ENCODE assay signal across 16 cellular contexts in genomic region chr1:16161717-16162116, GRCh38. TPM values are rescaled to one million over a fixed set of nuclear protein-coding genes. Genes with fewer than 3 reads are reported as not detected.
DNase-seq lines count a peak whose midpoint lies in the region; ATAC-seq, FAIRE-seq and TF ChIP-seq lines count a peak whose summit lies in the region.
"Had no signal": no experiment of that assay in that cellular context is flagged by ENCODE, and none has a peak within 500 bp of the region (broad histone marks: within the 10 kb centered on the region; RNA-seq: fewer than 3 reads in every experiment).

No MANE protein-coding gene starts in this region.

- H2AFZ ChIP-seq in Loucy (ENCODE audit: low read length) = no peak overlapping the region
- H2AFZ ChIP-seq in H1 (ENCODE audit: low read length) = no peak overlapping the region
- no peak overlapping the region for H2AFZ ChIP-seq in osteoblast (ENCODE audit: low read length)
- H2AFZ ChIP-seq: parathyroid adenoma had no signal

- H3K14ac ChIP-seq in H1 (ENCODE audit: insufficient read length) = no peak overlapping the region

- H3K36me3 Mint-ChIP-seq in T-helper 2 cell treated with Interferon-gamma antibody and Interleukin-4, amounts not matched to agents 5 μg/mL and 100 μg/mL, for 36 hours (ENCODE audit: low read depth) = no peaks in the 10 kb centered on the region
- H3K36me3 Mint-ChIP-seq: activated CD8-positive, alpha-beta memory T cell treated with anti-CD3 and anti-CD28 coated beads, Interleukin-2, amount 10 ng/mL, durations not matched to agents 7 days and 5 days; CD14-positive monocyte had no signal

- no peak overlapping the region for H3K27ac Mint-ChIP-seq in T-helper 2 cell treated with Interferon-gamma antibody and Interleukin-4, amounts not matched to agents 5 μg/mL and 100 μg/mL, for 36 hours
- H3K27ac Mint-ChIP-seq: activated CD8-positive, alpha-beta memory T cell treated with anti-CD3 and anti-CD28 coated beads, Interleukin-2, amount 10 ng/mL, durations not matched to agents 7 days and 5 days; CD14-positive monocyte had no signal

- H3K4me3 Mint-ChIP-seq in T-helper 2 cell treated with Interferon-gamma antibody and Interleukin-4, amounts not matched to agents 5 μg/mL and 100 μg/mL, for 36 hours = peak overlapping the region; percentile 77
- H3K4me3 Mint-ChIP-seq: activated CD8-positive, alpha-beta memory T cell treated with anti-CD3 and anti-CD28 coated beads, Interleukin-2, amount 10 ng/mL, durations not matched to agents 7 days and 5 days had no signal

- no peak overlapping the region; the same call in 1 of the 2 replicates for H2BK15ac ChIP-seq in H1 (ENCODE audit: low read length)

- no peak overlapping the region for H4K5ac ChIP-seq in H1 (ENCODE audit: insufficient read length, low read depth, low read length)

- H2BK5ac ChIP-seq in H1 (ENCODE audit: low read depth, low read length) = 0 out of 2 replicates have a peak overlapping the region, but pooled peaks have one; percentile 60

- POLR2A ChIA-PET in H1 (lab: Charles Lee; ENCODE audit: partially characterized antibody) = interaction anchor here (0.9 to 9.1 kb wide), 10 partner anchors 8 to 653 kb away, joined by 3 to 104 read pairs (median 3); partner anchors contain the start of gene EPHA2

- peak overlapping the region; percentile 43 for H3K4me3 ChIP-seq in Loucy (ENCODE audit: low read length, poor library complexity, severe bottlenecking)
- H3K4me3 ChIP-seq in H1 (ENCODE audit: extremely low read depth in 1 of 4, insufficient read depth in 2 of 4, low read depth in 3 of 4, low read length in 4 of 4) = peak overlapping the region in 2 of 4 experiments; percentile 42 to 53; a peak in 2 of 8 replicates
- H3K4me3 ChIP-seq in osteoblast (ENCODE audit: insufficient read depth, low read length) = no peak overlapping the region
- H3K4me3 ChIP-seq: thyroid gland had no signal

- H3K27ac ChIP-seq in H1 (ENCODE audit: low read depth, low read length) (no peak overlapping the region), osteoblast (ENCODE audit: low read depth, low read length) (no peak overlapping the region)
- H3K27ac ChIP-seq: parathyroid adenoma, thyroid gland had no signal

- no peak for ATAC-seq in omental fat pad (ENCODE audit: low FRiP score)

- H3K9me3 ChIP-seq in Loucy (ENCODE audit: insufficient read depth, low read depth, low read length) = no peaks in the 10 kb centered on the region
- H3K9me3 ChIP-seq in H1 (ENCODE audit: insufficient read depth in 2 of 2, low read depth in 1 of 2, low read length in 1 of 2) = no peaks in the 10 kb centered on the region
- H3K9me3 ChIP-seq in osteoblast (ENCODE audit: low read depth, low read length) = no peaks in the 10 kb centered on the region
- H3K9me3 ChIP-seq: thyroid gland had no signal

- CTCF ChIA-PET in H1 (lab: Charles Lee; ENCODE audit: partially characterized antibody) = interaction anchor here (1.1 to 6.8 kb wide), 4 partner anchors 9 to 83 kb away, joined by 3 to 70 read pairs (median 25); partner anchors contain the start of gene EPHA2

- TF ChIP-seq POLR2A in H1 (IDR thresholded peaks at IDR 0.05; ENCODE audit: control extremely low read depth in 1 of 2, low read depth in 2 of 2, low read length in 2 of 2) = no peak

- H3K79me1 ChIP-seq in H1 (ENCODE audit: low read depth, low read length) = no peaks in the 10 kb centered on the region

- 75% methylated on average over 5 of the region's 5 CpGs; no CpG with 5 or more reads in 1 of the 2 experiments for WGBS in H1 (ENCODE audit: extremely low coverage in 1 of 2, insufficient coverage in 1 of 2, insufficient read length in 1 of 2, insufficient replicate concordance in 2 of 2, low coverage in 1 of 2, low lambda C conversion rate in 2 of 2, missing lambda C conversion rate in 1 of 2), 2 experiments

- H3K27me3 Mint-ChIP-seq in T-helper 2 cell treated with Interferon-gamma antibody and Interleukin-4, amounts not matched to agents 5 μg/mL and 100 μg/mL, for 36 hours (ENCODE audit: low read depth) = peaks cover 43% of the 10 kb centered on the region

- TF ChIP-seq CTCF in Loucy (conservative IDR thresholded peaks at IDR 0.05; ENCODE audit: low read length) (no peak), H1 (IDR thresholded peaks at IDR 0.05; ENCODE audit: control extremely low read depth in 1 of 3, insufficient read depth in 1 of 3, low read depth in 1 of 3, low read length in 3 of 3) (no peak), osteoblast (IDR thresholded peaks at IDR 0.05; ENCODE audit: extremely low read depth, low read depth, low read length) (no peak), omental fat pad (IDR thresholded peaks at IDR 0.05) (no peak)

- H3K4me1 Mint-ChIP-seq in T-helper 2 cell treated with Interferon-gamma antibody and Interleukin-4, amounts not matched to agents 5 μg/mL and 100 μg/mL, for 36 hours (ENCODE audit: low read depth) = peaks cover 48% of the 10 kb centered on the region

- no peaks in the 10 kb centered on the region for H3K79me2 ChIP-seq in Loucy (ENCODE audit: insufficient read depth, low read length)
- H3K79me2 ChIP-seq in H1 (ENCODE audit: control insufficient read depth in 1 of 2, insufficient read depth in 2 of 2, low read length in 2 of 2) = no peaks in the 10 kb centered on the region
- H3K79me2 ChIP-seq in osteoblast (ENCODE audit: insufficient read depth, low read length) = peaks cover 9% of the 10 kb centered on the region
- H3K79me2 ChIP-seq: parathyroid adenoma had no signal

- H3K4ac ChIP-seq in H1 (replicated peaks; ENCODE audit: insufficient read length, low read depth, low read length) = no peak overlapping the region

- H3K23me2 ChIP-seq in H1 (ENCODE audit: low read depth, low read length) = peaks cover 5% of the 10 kb centered on the region; the same call in 1 of the 2 replicates

- H3K23ac ChIP-seq in H1 (ENCODE audit: insufficient read length) = no peak overlapping the region

- TF ChIP-seq EP300 in H1 (IDR thresholded peaks at IDR 0.05; ENCODE audit: borderline replicate concordance in 1 of 2, low read depth in 2 of 2, low read length in 2 of 2) = no peak

- H3K4me1 ChIP-seq in Loucy (ENCODE audit: insufficient read depth, low read length, poor library complexity, severe bottlenecking) (peaks cover 24% of the 10 kb centered on the region), H1 (replicated peaks in 1 of 4; ENCODE audit: control insufficient read depth in 3 of 4, insufficient read depth in 4 of 4, low read length in 3 of 4) (peaks cover 4 to 18% (median 9%) of the 10 kb centered on the region in 4 experiments), osteoblast (ENCODE audit: insufficient read depth, low read length) (peaks cover 17% of the 10 kb centered on the region)
- H3K4me1 ChIP-seq: parathyroid adenoma had no signal

- no peaks in the 10 kb centered on the region for H3K9me2 ChIP-seq in Loucy (replicated peaks; ENCODE audit: low read depth, low read length)

- H3F3A ChIP-seq in Loucy (ENCODE audit: low read depth) = no peaks in the 10 kb centered on the region

- no peak overlapping the region; the same call in 1 of the 2 replicates for H2AK5ac ChIP-seq in H1 (ENCODE audit: low read depth, low read length)

- DNase-seq in T-helper 2 cell treated with Interferon-gamma antibody and Interleukin-4, amounts not matched to agents 5 μg/mL and 100 μg/mL, for 36 hours (ENCODE audit: low spot score) = no peak
- DNase-seq in T-helper 2 cell (no peak), H1 (ENCODE audit: low read depth in 1 of 2, low spot score in 2 of 2) (no peak), osteoblast (ENCODE audit: insufficient read length, low spot score, missing footprints) (peak; percentile 17), NCI-H82 (lab: John Stamatoyannopoulos, UW) (no peak), HUDEP-2 (lab: John Stamatoyannopoulos, UW; ENCODE audit: unreplicated experiment in 76 of 76) (no peak), omental fat pad (ENCODE audit: low spot score) (no peak)
- DNase-seq: 8988T, KG1, NCI-H1092 treated with DMSO at 0.1 percent for 48 hours, thyroid gland had no signal

- H3K27me3 ChIP-seq in Loucy (ENCODE audit: insufficient read depth, low read length, poor library complexity, severe bottlenecking) (no peaks in the 10 kb centered on the region), H1 (replicated peaks in 1 of 4; ENCODE audit: control insufficient read depth in 3 of 4, extremely low read depth in 1 of 4, insufficient read depth in 3 of 4, low read length in 3 of 4) (peaks cover 0 to 9% (median 4%) of the 10 kb centered on the region in 4 experiments; a peak in 4 of 7 replicates), osteoblast (ENCODE audit: insufficient read depth, low read length) (no peaks in the 10 kb centered on the region)
- H3K27me3 ChIP-seq: thyroid gland had no signal

- H4K20me1 ChIP-seq in Loucy (ENCODE audit: insufficient read depth, low read length, poor library complexity, severe bottlenecking) (no peaks in the 10 kb centered on the region), H1 (replicated peaks in 1 of 2; ENCODE audit: control insufficient read depth in 1 of 2, insufficient read depth in 2 of 2, low read length in 2 of 2) (no peaks in the 10 kb centered on the region), osteoblast (ENCODE audit: insufficient read depth, low read length) (no peaks in the 10 kb centered on the region)

- no peak overlapping the region for H3K56ac ChIP-seq in H1 (replicated peaks; ENCODE audit: insufficient read length, low read depth, low read length)

- no peaks in the 10 kb centered on the region for H3K9me3 Mint-ChIP-seq in T-helper 2 cell treated with Interferon-gamma antibody and Interleukin-4, amounts not matched to agents 5 μg/mL and 100 μg/mL, for 36 hours

- no peak overlapping the region for H4K8ac ChIP-seq in H1 (ENCODE audit: extremely low read depth, insufficient read depth, low read length)

- H4K91ac ChIP-seq in H1 (replicated peaks; ENCODE audit: insufficient read length, low read length) = no peak overlapping the region

- peak overlapping the region; percentile 90 for H2BK12ac ChIP-seq in H1 (ENCODE audit: low read depth, low read length)

- H2BK120ac ChIP-seq in H1 (replicated peaks; ENCODE audit: low read depth, low read length) = no peak overlapping the region

- H3K18ac ChIP-seq in H1 (ENCODE audit: extremely low read depth, low read length) = no peak overlapping the region

- peak overlapping the region; percentile 4; the same call in 1 of the 2 replicates for H2BK20ac ChIP-seq in H1 (ENCODE audit: low read length)

- no peak for FAIRE-seq in H1 (lab: Jason Lieb, UNC)
- FAIRE-seq: bronchial epithelial cell had no signal

- H3K4me2 ChIP-seq in Loucy (ENCODE audit: low read depth, low read length, poor library complexity, severe bottlenecking) (peak overlapping the region; percentile 56), H1 (ENCODE audit: insufficient read depth in 1 of 2, low read depth in 2 of 2, low read length in 2 of 2) (peak overlapping the region; percentile 64 to 80), osteoblast (ENCODE audit: insufficient read depth, low read length) (no peak overlapping the region)

- H3K9ac ChIP-seq in Loucy (ENCODE audit: low read depth, low read length, poor library complexity, severe bottlenecking) (no peak overlapping the region), H1 (replicated peaks in 1 of 4; ENCODE audit: extremely low read depth in 1 of 4, low read depth in 3 of 4, low read length in 3 of 4) (no peak overlapping the region)
- H3K9ac ChIP-seq: parathyroid adenoma had no signal

- H3K36me3 ChIP-seq in Loucy (ENCODE audit: insufficient read depth, low read length) (no peaks in the 10 kb centered on the region), H1 (ENCODE audit: control insufficient read depth in 2 of 4, insufficient read depth in 4 of 4, low read length in 3 of 4) (no peaks in the 10 kb centered on the region), osteoblast (ENCODE audit: insufficient read depth, low read length) (no peaks in the 10 kb centered on the region)
- H3K36me3 ChIP-seq: thyroid gland had no signal

- no peak for TF ChIP-seq RAD21 in H1 (IDR thresholded peaks at IDR 0.05 in 1 of 2, conservative IDR thresholded peaks at IDR 0.05 in 1 of 2; ENCODE audit: low read depth in 2 of 2, low read length in 2 of 2)

RNA-seq across cellular contexts. Expression of gene EPHA2, which starts 5.8 kb away (rescaled TPM):
- total RNA-seq in H1 (2021; fragmentation: NEBNext Ultra II Directional; extraction: Animal tissue kit (Norgen Biotek cat#: 25700)) = 28.4 and 33.6 TPM in 2 replicates
- polyA plus RNA-seq in H1 (2011; rRNA removed) = 26.8 and 42.2 TPM in 2 replicates
- polyA plus RNA-seq in H1 (2011; cell fraction: cytosol; rRNA removed) = 24.2 TPM
- polyA plus RNA-seq in H1 (2011; cell fraction: nucleus; rRNA removed) = 69.5 TPM
- polyA plus RNA-seq in H1 (2012, experiment 1 of 2) = 23.3 to 29.4 TPM (median 24.9 TPM) in 4 replicates
- 28.9 TPM for polyA plus RNA-seq in H1 (2012, experiment 2 of 2)
- polyA plus RNA-seq in H1 (2013, experiment 1 of 2) = 33.8 TPM
- 33.1 TPM for polyA plus RNA-seq in H1 (2013, experiment 2 of 2)
- polyA minus RNA-seq in H1 (2011; rRNA and poly(A)+ RNA removed) = 44.2 and 53.8 TPM in 2 replicates
- 30.1 TPM for polyA minus RNA-seq in H1 (2011; cell fraction: cytosol; rRNA and poly(A)+ RNA removed)
- 34.1 TPM for polyA minus RNA-seq in H1 (2011; cell fraction: nucleus; rRNA and poly(A)+ RNA removed)
- total RNA-seq in osteoblast = 13.3 and 21.0 TPM in 2 replicates
- 10 to 100 TPM; 15.3 to 41.8 (median 28.6) TPM for total RNA-seq in omental fat pad
- total RNA-seq: activated CD8-positive, alpha-beta memory T cell treated with anti-CD3 and anti-CD28 coated beads, Interleukin-2, amount 10 ng/mL, durations not matched to agents 7 days and 5 days had no signal
- polyA plus RNA-seq: CD14-positive monocyte had no signal

RNA-seq across cellular contexts. Expression of gene ARHGEF19, which starts 50.7 kb away (rescaled TPM):
- total RNA-seq in H1 (2021; fragmentation: NEBNext Ultra II Directional; extraction: Animal tissue kit (Norgen Biotek cat#: 25700)) = 51.9 and 56.4 TPM in 2 replicates
- 47.5 and 69.2 TPM in 2 replicates for polyA plus RNA-seq in H1 (2011; rRNA removed)
- polyA plus RNA-seq in H1 (2011; cell fraction: cytosol; rRNA removed) = 55.0 TPM
- 157 TPM for polyA plus RNA-seq in H1 (2011; cell fraction: nucleus; rRNA removed)
- 42.8 to 57.1 TPM (median 54.3 TPM) in 4 replicates for polyA plus RNA-seq in H1 (2012, experiment 1 of 2)
- polyA plus RNA-seq in H1 (2012, experiment 2 of 2) = 45.5 TPM
- polyA plus RNA-seq in H1 (2013, experiment 1 of 2) = 32.6 TPM
- 30.2 TPM for polyA plus RNA-seq in H1 (2013, experiment 2 of 2)
- 27.7 and 32.0 TPM in 2 replicates for polyA minus RNA-seq in H1 (2011; rRNA and poly(A)+ RNA removed)
- 22.2 TPM for polyA minus RNA-seq in H1 (2011; cell fraction: cytosol; rRNA and poly(A)+ RNA removed)
- 30.7 TPM for polyA minus RNA-seq in H1 (2011; cell fraction: nucleus; rRNA and poly(A)+ RNA removed)
- total RNA-seq in osteoblast (5.9 and 6.5 TPM in 2 replicates), omental fat pad (10 to 100 TPM in 1 of 4 donors, 1 to 10 TPM in 3; 2.6 to 10.6 (median 3.9) TPM)
